ENCODE assay signal across 8 cellular contexts in genomic region chr10:94362360-94363250, GRCh38. TPM values are rescaled to one million over a fixed set of nuclear protein-coding genes. Genes with fewer than 3 reads are reported as not detected.
DNase-seq lines count a peak whose midpoint lies in the region; ATAC-seq and TF ChIP-seq lines count a peak whose summit lies in the region.

A gene with protein sequence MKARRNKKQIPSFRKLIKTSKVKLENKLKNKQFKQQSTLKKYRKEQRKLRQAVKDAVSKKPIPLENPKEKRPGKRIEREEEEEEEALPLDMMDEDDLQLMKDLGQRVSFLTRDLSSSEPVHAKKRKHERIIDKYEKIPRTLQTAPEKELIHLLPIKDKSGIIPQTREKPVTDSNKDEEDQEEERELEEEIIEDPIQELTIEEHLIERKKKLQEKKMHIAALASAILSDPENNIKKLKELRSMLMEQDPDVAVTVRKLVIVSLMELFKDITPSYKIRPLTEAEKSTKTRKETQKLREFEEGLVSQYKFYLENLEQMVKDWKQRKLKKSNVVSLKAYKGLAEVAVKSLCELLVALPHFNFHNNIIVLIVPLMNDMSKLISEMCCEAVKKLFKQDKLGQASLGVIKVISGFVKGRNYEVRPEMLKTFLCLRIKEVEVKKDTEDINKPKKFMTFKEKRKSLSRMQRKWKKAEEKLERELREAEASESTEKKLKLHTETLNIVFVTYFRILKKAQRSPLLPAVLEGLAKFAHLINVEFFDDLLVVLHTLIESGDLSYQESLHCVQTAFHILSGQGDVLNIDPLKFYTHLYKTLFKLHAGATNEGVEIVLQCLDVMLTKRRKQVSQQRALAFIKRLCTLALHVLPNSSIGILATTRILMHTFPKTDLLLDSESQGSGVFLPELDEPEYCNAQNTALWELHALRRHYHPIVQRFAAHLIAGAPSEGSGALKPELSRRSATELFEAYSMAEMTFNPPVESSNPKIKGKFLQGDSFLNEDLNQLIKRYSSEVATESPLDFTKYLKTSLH (minus strand): TSS chr10:94362939. CDS start chr10:94362838, 101 bp downstream.

- peak; percentile 99 for ATAC-seq in GM19328 (IDR thresholded peaks at IDR 0.05; ENCODE audit: unreplicated experiment)
- ATAC-seq in HG03520 (IDR thresholded peaks at IDR 0.05; ENCODE audit: unreplicated experiment): peak; percentile 99
- peak; percentile 100 for ATAC-seq in left lung

- peak within 1 kb of the TSS; percentile 78 to 94 (median 86) for H3K27ac Mint-ChIP-seq in CD14-positive monocyte

- DNase-seq in CD14-positive monocyte (ENCODE audit: low spot score): peak; percentile 89
- DNase-seq in NCI-H748 (lab: John Stamatoyannopoulos, UW; ENCODE audit: unreplicated experiment): peak; percentile 93
- peak; percentile 92 to 97 for DNase-seq in activated CD4-positive, alpha-beta T cell treated with anti-CD3 and anti-CD28 coated beads, Interleukin-2, amount 50 U/mL, for 24 hours (ENCODE audit: low read depth in 1 of 2, low spot score in 1 of 2)
- peak; percentile 97 for DNase-seq in dermis blood vessel endothelial cell
- peak; percentile 97 to 98 for DNase-seq in left lung
- peak; percentile 89 to 96 for DNase-seq in stimulated activated CD4-positive, alpha-beta T cell treated with anti-CD3 and anti-CD28 coated beads, Interleukin-2, amount 100 ng/mL, for 48 hours

- H3K9me3 Mint-ChIP-seq in CD14-positive monocyte: peaks cover 0 to 3% (median 2%) of the 10 kb centered on the region in 7 donors

- peaks cover 21 to 22% of the 10 kb centered on the region in 2 donors for H3K36me3 Mint-ChIP-seq in CD14-positive monocyte

- H3K4me3 Mint-ChIP-seq in CD14-positive monocyte: peak within 1 kb of the TSS; percentile 92 to 95

- peak within 1 kb of the TSS; percentile 68 to 75 for H3K27ac ChIP-seq in left lung

- H3K9me3 ChIP-seq in left lung: no peaks in the 10 kb centered on the region

- peak within 1 kb of the TSS; percentile 60 to 87 for H3K4me3 ChIP-seq in left lung

- H3K27me3 Mint-ChIP-seq in CD14-positive monocyte (ENCODE audit: low read depth in 3 of 3): peaks cover 15 to 22% (median 16%) of the 10 kb centered on the region in 3 donors

- intact Hi-C loops in CD14-positive monocyte (cut with micrococcal nuclease): loop anchor here (5.0 kb wide), 2 partner anchors 40 to 80 kb away; partner anchors contain the start of gene TBC1D12 (in 1 of the 2)
- intact Hi-C loops in left lung (cut with DNase I): no loop called here

- peaks cover 0 to 6% of the 10 kb centered on the region in 2 donors for H3K27me3 ChIP-seq in left lung

- H3K4me1 Mint-ChIP-seq in CD14-positive monocyte: peaks cover 18% of the 10 kb centered on the region

- H3K36me3 ChIP-seq in left lung: peaks cover 0 to 10% of the 10 kb centered on the region in 2 donors

- peaks cover 16 to 23% of the 10 kb centered on the region in 2 donors for H3K4me1 ChIP-seq in left lung

- TF ChIP-seq CTCF in CD14-positive monocyte (IDR thresholded peaks at IDR 0.05) (peak; percentile 82), left lung (IDR thresholded peaks at IDR 0.05) (peak; percentile 72 to 98)

RNA-seq across cellular contexts. Expression of the gene that starts here (rescaled TPM):
- polyA plus RNA-seq in CD14-positive monocyte: 1 to 10 TPM; 2.7 to 3.0 TPM
- total RNA-seq in dermis blood vessel endothelial cell: 30.8 and 32.9 TPM in 2 replicates
- total RNA-seq in left lung: 10 to 100 TPM; 13.7 to 18.7 TPM

Comparison
In these comparisons a context has a peak if more than half of its experiments do, and no peak if none do; other contexts are left out.
1. Peak in every context shown above with its lines: DNase-seq, ATAC-seq, H3K4me3 ChIP-seq and H3K27ac ChIP-seq.
2. intact Hi-C loops: an anchor here in CD14-positive monocyte (5.0 kb wide); none called in left lung.